Comparison of ENCODE assay signal across 36 cellular contexts in genomic region chr4:92263575-92263974, GRCh38. TPM values are rescaled to one million over a fixed set of nuclear protein-coding genes. Genes with fewer than 3 reads are reported as not detected.
"Had no signal": no experiment of that assay in that cellular context is flagged by ENCODE, and none has a peak within 500 bp of the region (broad histone marks: within the 10 kb centered on the region; RNA-seq: fewer than 3 reads in every experiment).

No MANE protein-coding gene starts in this region.

- DNase-seq: MG63, MM.1S, MV-4-11, NCI-H1048, NCI-H1092, NCI-H1092 treated with DMSO at 0.1 percent for 48 hours, NCI-H1105, NCI-H1105 treated with DMSO at 0.1 percent for 48 hours, NCI-H1417 treated with DMSO at 0.1 percent for 48 hours, NCI-H1436, NCI-H1436 treated with DMSO at 0.1 percent for 48 hours, NCI-H146, NCI-H1694, NCI-H1694 treated with DMSO at 0.1 percent for 48 hours, NCI-H187, NCI-H187 treated with DMSO at 0.1 percent for 48 hours, NCI-H1930, NCI-H2029, NCI-H2029 treated with DMSO at 0.1 percent for 48 hours, NCI-H2081, NCI-H2081 treated with DMSO at 0.1 percent for 48 hours, NCI-H2107, NCI-H2171, NCI-H2171 treated with DMSO at 0.1 percent for 48 hours, NCI-H2227 treated with DMSO at 0.1 percent for 48 hours, NCI-H226, NCI-H345, NCI-H446, NCI-H446 treated with DMSO at 0.1 percent for 48 hours, NCI-H510A, NCI-H510A treated with DMSO at 0.1 percent for 48 hours, NCI-H524 treated with DMSO at 0.1 percent for 48 hours, NCI-H526 had no signal

- H3K36me3 ChIP-seq: MG63 had no signal

- H3K27me3 ChIP-seq: MG63 had no signal

- H3K4me3 ChIP-seq: MG63 had no signal

- H3K9me3 ChIP-seq: MG63 had no signal

RNA-seq across cellular contexts. Expression of gene GRID2, which starts 40.2 kb away (rescaled TPM):
- total RNA-seq: LHCN-M2, MCF 10A, NCI-H460 had no signal
